Comparison of ENCODE assay signal across 21 cellular contexts in the genomic region with DNA sequence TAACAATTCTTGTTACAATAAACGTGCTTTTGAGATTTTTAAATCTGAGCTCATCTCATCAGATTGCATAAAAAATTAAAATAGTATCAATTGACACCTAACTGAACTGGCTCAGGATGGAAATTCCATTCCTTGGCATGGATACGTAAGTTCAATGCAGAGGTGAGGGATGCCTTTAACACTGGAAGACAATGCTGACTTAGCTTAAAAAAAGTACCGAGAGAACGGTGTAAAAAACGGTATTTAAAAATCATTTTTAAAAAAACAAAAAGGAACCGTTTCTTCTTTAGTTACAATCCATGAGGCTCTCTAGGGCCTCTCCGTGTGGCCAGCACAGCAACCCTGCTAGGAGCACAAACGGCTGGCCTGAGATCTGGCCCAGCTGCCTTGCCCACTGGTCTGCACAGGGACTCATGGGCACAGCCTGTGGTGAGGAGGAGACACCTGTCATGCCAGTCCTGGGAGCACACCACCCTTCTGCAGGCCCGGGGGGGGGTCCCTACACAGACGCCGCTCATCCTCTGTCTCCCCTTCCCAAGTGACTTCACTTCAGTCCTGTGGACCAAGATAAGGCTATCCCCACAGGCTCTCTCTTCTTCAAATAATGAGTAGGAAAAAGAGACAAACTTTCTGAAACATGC.
"Had no signal": no experiment of that assay in that cellular context is flagged by ENCODE, and none has a peak within 500 bp of the region (broad histone marks: within the 10 kb centered on the region; RNA-seq: fewer than 3 reads in every experiment).

No MANE protein-coding gene starts in this region.

- H3K4me3 ChIP-seq: skin epidermis, tibial nerve, uterus had no signal

- DNase-seq: activated B cell treated with CpG ODN at 0.5 μM for 24 hours; activated CD4-positive, alpha-beta T cell treated with anti-CD3 and anti-CD28 coated beads for 48 hours; activated CD8-positive, alpha-beta memory T cell treated with anti-CD3 and anti-CD28 coated beads for 24 hours; activated effector memory CD4-positive, alpha-beta T cell treated with anti-CD3 and anti-CD28 coated beads, Interleukin-2, amount 50 U/mL, for 16 hours; activated naive CD8-positive, alpha-beta T cell treated with anti-CD3 and anti-CD28 coated beads, Interleukin-2, amount 10 ng/mL, durations not matched to agents 7 days and 5 days; anterior cingulate cortex; dermis blood vessel endothelial cell; effector memory CD8-positive, alpha-beta T cell; foreskin melanocyte; kidney glomerular epithelial cell; midbrain; naive B cell; stimulated activated CD4-positive, alpha-beta T cell treated with anti-CD3 and anti-CD28 coated beads, Interleukin-15, amount 100 ng/mL, for 24 hours; stimulated activated CD4-positive, alpha-beta T cell treated with anti-CD3 and anti-CD28 coated beads, Interleukin-4, amount 100 ng/mL, for 1 hour; stimulated activated naive CD4-positive, alpha-beta T cell treated with Interleukin-2 at 50 U/mL for 16 hours; substantia nigra; uterus had no signal

- H3K27me3 Mint-ChIP-seq: activated B cell treated with CpG ODN at 0.5 μM for 24 hours; activated naive CD8-positive, alpha-beta T cell treated with anti-CD3 and anti-CD28 coated beads, Interleukin-2, amount 10 ng/mL, durations not matched to agents 7 days and 5 days; effector memory CD8-positive, alpha-beta T cell had no signal

- H3K36me3 ChIP-seq: uterus had no signal

- ATAC-seq: effector memory CD8-positive, alpha-beta T cell had no signal

- H3K27me3 ChIP-seq: neutrophil, tibial nerve, uterus had no signal

- H3K9me3 ChIP-seq: neutrophil, tibial nerve, uterus had no signal

- H3K27ac Mint-ChIP-seq: activated B cell treated with CpG ODN at 0.5 μM for 24 hours; activated naive CD8-positive, alpha-beta T cell treated with anti-CD3 and anti-CD28 coated beads, Interleukin-2, amount 10 ng/mL, durations not matched to agents 7 days and 5 days had no signal

- H3K9me3 Mint-ChIP-seq: activated B cell treated with CpG ODN at 0.5 μM for 24 hours; activated naive CD8-positive, alpha-beta T cell treated with anti-CD3 and anti-CD28 coated beads, Interleukin-2, amount 10 ng/mL, durations not matched to agents 7 days and 5 days; effector memory CD8-positive, alpha-beta T cell had no signal

- H3K4me3 Mint-ChIP-seq: activated B cell treated with CpG ODN at 0.5 μM for 24 hours; activated naive CD8-positive, alpha-beta T cell treated with anti-CD3 and anti-CD28 coated beads, Interleukin-2, amount 10 ng/mL, durations not matched to agents 7 days and 5 days; effector memory CD8-positive, alpha-beta T cell had no signal

- H3K27ac ChIP-seq: epithelial cell of prostate, neutrophil, tibial nerve, uterus had no signal

- H3K4me1 ChIP-seq: tibial nerve, uterus had no signal
